Comparison of ENCODE assay signal across 29 cellular contexts in genomic region chr5:146716636-146717035, GRCh38.
"Had no signal": no experiment of that assay in that cellular context is flagged by ENCODE, and none has a peak within 500 bp of the region (broad histone marks: within the 10 kb centered on the region; RNA-seq: fewer than 3 reads in every experiment).

No MANE protein-coding gene starts in this region.

- H3K9ac ChIP-seq: parathyroid adenoma had no signal

- H3K9me3 ChIP-seq: ascending aorta, esophagus muscularis mucosa, gastrocnemius medialis, psoas muscle, sigmoid colon, stomach, thyroid gland, upper lobe of left lung, vagina had no signal

- H3K27ac ChIP-seq: ascending aorta, esophagus muscularis mucosa, gastrocnemius medialis, parathyroid adenoma, psoas muscle, sigmoid colon, stomach, thyroid gland, upper lobe of left lung, vagina had no signal

- H3K4me3 ChIP-seq: ascending aorta, esophagus muscularis mucosa, gastrocnemius medialis, psoas muscle, sigmoid colon, stomach, thyroid gland, upper lobe of left lung, vagina had no signal

- H3K27me3 ChIP-seq: ascending aorta, esophagus muscularis mucosa, gastrocnemius medialis, sigmoid colon, stomach, thyroid gland, upper lobe of left lung, vagina had no signal

- H3K36me3 ChIP-seq: ascending aorta, esophagus muscularis mucosa, gastrocnemius medialis, sigmoid colon, stomach, thyroid gland, upper lobe of left lung, vagina had no signal

- H3K4me1 ChIP-seq: esophagus muscularis mucosa, gastrocnemius medialis, psoas muscle, sigmoid colon, stomach, upper lobe of left lung, vagina had no signal

- ATAC-seq: activated CD4-positive, alpha-beta T cell treated with anti-CD3 and anti-CD28 coated beads for 36 hours; activated CD8-positive, alpha-beta T cell treated with anti-CD3 and anti-CD28 coated beads, Interleukin-2, amount 10 ng/mL, durations not matched to agents 7 days and 5 days; gastrocnemius medialis; left colon; naive thymus-derived CD4-positive, alpha-beta T cell; psoas muscle; stimulated activated naive B cell treated with anti-CD40 and anti-IgM and Interleukin-4, amounts not matched to agents 10 μg/mL and 1 μg/mL and 100 μg/mL, for 72 hours had no signal

- FAIRE-seq: kidney, small intestine had no signal

- H2AFZ ChIP-seq: parathyroid adenoma had no signal

- DNase-seq: activated CD4-positive, alpha-beta T cell treated with anti-CD3 and anti-CD28 coated beads for 36 hours; activated CD4-positive, CD25-positive, alpha-beta regulatory T cell; activated CD8-positive, alpha-beta T cell treated with anti-CD3 and anti-CD28 coated beads, Interleukin-2, amount 10 ng/mL, durations not matched to agents 7 days and 5 days; activated effector memory CD4-positive, alpha-beta T cell treated with Interleukin-2 at 50 U/mL for 16 hours; activated naive CD4-positive, alpha-beta T cell treated with Interleukin-2 at 50 U/mL for 16 hours; activated T-cell treated with anti-CD3 and anti-CD28 coated beads for 4 hours; central memory CD4-positive, alpha-beta T cell; endodermal cell; gastrocnemius medialis; glutamatergic neuron; kidney; left colon; mammary epithelial cell; midbrain; naive thymus-derived CD4-positive, alpha-beta T cell; nucleus accumbens; psoas muscle; sigmoid colon; small intestine; stimulated activated CD4-positive, alpha-beta T cell treated with anti-CD3 and anti-CD28 coated beads, Interleukin-1b, Interleukin-23, amount 100 ng/mL, for 48 hours; stimulated activated CD4-positive, alpha-beta T cell treated with anti-CD3 and anti-CD28 coated beads, Interleukin-4, amount 100 ng/mL, for 4 hours; stimulated activated naive B cell treated with anti-CD40 and anti-IgM and Interleukin-4, amounts not matched to agents 10 μg/mL and 1 μg/mL and 100 μg/mL, for 72 hours; stomach; thyroid gland; upper lobe of left lung had no signal

- H3K79me2 ChIP-seq: parathyroid adenoma had no signal
